1 cellular context compared by ENCODE assay signal in the genomic region with DNA sequence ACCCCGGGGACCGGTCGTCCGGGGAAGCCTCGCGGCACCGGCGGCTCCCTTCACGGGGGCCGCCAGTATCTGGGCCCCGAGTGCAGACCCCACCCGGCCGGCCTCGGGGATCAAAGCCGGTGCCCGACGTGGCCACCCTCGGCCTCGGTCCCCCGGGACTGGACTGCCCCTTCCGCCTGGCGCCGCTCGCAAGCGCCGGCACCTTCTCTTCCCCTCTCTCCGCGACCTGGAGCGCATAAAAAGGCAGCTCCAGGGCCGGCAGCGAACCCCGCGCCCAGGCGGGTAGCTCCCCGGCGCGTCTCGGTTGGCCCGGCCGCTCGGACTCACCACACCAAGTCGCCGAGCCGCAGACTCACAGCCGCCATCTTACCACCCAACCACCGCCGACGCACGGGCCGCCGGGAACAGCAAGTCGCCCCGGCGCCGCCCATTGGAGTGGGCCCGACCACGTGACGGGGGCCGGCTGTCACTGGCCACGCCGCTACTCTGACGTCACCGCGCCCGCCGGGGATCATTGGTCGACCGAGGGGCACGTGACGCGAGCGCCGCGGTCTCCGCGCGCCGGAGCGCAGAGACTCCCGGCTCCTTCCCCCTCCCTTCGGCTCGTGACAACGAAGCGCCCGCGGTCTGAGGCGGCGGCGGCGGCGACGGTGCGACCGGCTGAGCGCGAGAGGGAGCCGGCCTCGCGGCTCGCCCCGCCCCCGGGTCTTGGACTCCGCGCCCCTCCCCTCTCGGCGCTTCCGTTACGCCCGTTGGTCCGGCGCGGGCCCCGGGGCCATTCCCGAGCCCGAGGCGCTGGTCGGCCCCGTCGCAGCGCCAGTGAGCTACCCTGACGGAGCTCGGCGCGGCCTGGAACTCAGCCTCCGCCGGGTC.
A peak's percentile ranks its signal among the peaks of the same experiment; 100 is the strongest.
TF ChIP-seq lines count a peak whose summit lies in the region.

TSS of gene GLYR1 (minus strand) at position 388 of the 873 bp plus-strand sequence. CDS start at position 365, 23 bp downstream.
TSS of gene UBN1 (plus strand) at position 581 of the 873 bp plus-strand sequence. CDS start 5,437 bp downstream, outside the sequence.

TF ChIP-seq in neural cell, 6 proteins besides CTCF, POLR2A, EP300 and RAD21 (continued from another document):
- TF ChIP-seq, protein P1, sequence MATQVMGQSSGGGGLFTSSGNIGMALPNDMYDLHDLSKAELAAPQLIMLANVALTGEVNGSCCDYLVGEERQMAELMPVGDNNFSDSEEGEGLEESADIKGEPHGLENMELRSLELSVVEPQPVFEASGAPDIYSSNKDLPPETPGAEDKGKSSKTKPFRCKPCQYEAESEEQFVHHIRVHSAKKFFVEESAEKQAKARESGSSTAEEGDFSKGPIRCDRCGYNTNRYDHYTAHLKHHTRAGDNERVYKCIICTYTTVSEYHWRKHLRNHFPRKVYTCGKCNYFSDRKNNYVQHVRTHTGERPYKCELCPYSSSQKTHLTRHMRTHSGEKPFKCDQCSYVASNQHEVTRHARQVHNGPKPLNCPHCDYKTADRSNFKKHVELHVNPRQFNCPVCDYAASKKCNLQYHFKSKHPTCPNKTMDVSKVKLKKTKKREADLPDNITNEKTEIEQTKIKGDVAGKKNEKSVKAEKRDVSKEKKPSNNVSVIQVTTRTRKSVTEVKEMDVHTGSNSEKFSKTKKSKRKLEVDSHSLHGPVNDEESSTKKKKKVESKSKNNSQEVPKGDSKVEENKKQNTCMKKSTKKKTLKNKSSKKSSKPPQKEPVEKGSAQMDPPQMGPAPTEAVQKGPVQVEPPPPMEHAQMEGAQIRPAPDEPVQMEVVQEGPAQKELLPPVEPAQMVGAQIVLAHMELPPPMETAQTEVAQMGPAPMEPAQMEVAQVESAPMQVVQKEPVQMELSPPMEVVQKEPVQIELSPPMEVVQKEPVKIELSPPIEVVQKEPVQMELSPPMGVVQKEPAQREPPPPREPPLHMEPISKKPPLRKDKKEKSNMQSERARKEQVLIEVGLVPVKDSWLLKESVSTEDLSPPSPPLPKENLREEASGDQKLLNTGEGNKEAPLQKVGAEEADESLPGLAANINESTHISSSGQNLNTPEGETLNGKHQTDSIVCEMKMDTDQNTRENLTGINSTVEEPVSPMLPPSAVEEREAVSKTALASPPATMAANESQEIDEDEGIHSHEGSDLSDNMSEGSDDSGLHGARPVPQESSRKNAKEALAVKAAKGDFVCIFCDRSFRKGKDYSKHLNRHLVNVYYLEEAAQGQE (IDR thresholded peaks at IDR 0.05; ENCODE audit: borderline replicate concordance), result no peak
- TF ChIP-seq SMC3 (conservative IDR thresholded peaks at IDR 0.05; ENCODE audit: poor library complexity) (peak; percentile 58), EZH2 (IDR thresholded peaks at IDR 0.05; ENCODE audit: borderline replicate concordance, insufficient read depth, low read length, poor library complexity, severe bottlenecking) (no peak), MXI1 (conservative IDR thresholded peaks at IDR 0.05; ENCODE audit: poor library complexity, severe bottlenecking) (peak; percentile 68), POLR2AphosphoS5 (IDR thresholded peaks at IDR 0.05) (peak; percentile 88)
